ENCODE assay signal across 18 cellular contexts in the genomic region with DNA sequence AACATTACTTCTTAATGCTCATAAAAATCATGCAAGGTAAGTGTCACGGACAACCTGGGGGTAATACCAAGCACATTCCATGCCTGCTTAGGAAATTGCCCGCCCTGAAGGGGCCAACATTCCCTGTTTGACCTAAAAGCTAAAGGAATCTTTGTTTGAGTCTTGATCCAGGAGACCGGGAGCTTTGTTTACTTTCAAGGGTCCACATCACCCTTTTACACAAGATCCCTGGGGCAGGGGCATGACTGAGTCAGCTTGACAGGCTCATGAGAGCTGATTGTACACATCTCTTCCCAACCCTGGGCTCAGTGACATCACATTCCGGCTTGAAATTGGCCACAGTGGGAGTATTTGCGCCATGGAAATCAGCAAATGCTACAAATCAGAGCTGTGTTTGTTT.
"Had no signal": no experiment of that assay in that cellular context is flagged by ENCODE, and none has a peak within 500 bp of the region (broad histone marks: within the 10 kb centered on the region; RNA-seq: fewer than 3 reads in every experiment).

No MANE protein-coding gene starts in this region.

- H3K36me3 ChIP-seq: colonic mucosa, gastrocnemius medialis, heart right ventricle, ovary, tibial nerve had no signal

- H3K4me3 ChIP-seq: colonic mucosa, gastrocnemius medialis, heart right ventricle, ovary, smooth muscle cell, testis, tibial nerve had no signal

- H3K27ac ChIP-seq: colonic mucosa, gastrocnemius medialis, heart right ventricle, ovary, testis had no signal

- DNase-seq: caudate nucleus; colonic mucosa; effector CD8-positive, alpha-beta T cell; gastrocnemius medialis; heart right ventricle; hypothalamus; mammary epithelial cell; naive B cell; ovary; right cardiac atrium; stimulated activated CD4-positive, alpha-beta T cell treated with anti-CD3 and anti-CD28 coated beads, Interleukin-4, amount 100 ng/mL, for 24 hours; stimulated activated naive B cell treated with anti-CD40 and anti-IgM and Interleukin-4, amounts not matched to agents 10 μg/mL and 1 μg/mL and 100 μg/mL, for 72 hours; stimulated activated naive CD8-positive, alpha-beta T cell treated with anti-CD3 and anti-CD28 coated beads, Interleukin-15, amount 100 ng/mL, for 72 hours; testis had no signal

- H3K27me3 ChIP-seq: colonic mucosa, gastrocnemius medialis, ovary, testis, tibial nerve had no signal

- H3K4me1 ChIP-seq: colonic mucosa, gastrocnemius medialis, testis had no signal

- H3K9me3 ChIP-seq: colonic mucosa, gastrocnemius medialis, heart right ventricle, ovary, testis, tibial nerve had no signal

- H3K4me2 ChIP-seq: smooth muscle cell had no signal

- ATAC-seq: esophagus mucosa; gastrocnemius medialis; heart right ventricle; left lobe of liver; right cardiac atrium; stimulated activated naive B cell treated with anti-CD40 and anti-IgM and Interleukin-4, amounts not matched to agents 10 μg/mL and 1 μg/mL and 100 μg/mL, for 72 hours; stimulated activated naive CD8-positive, alpha-beta T cell treated with anti-CD3 and anti-CD28 coated beads, Interleukin-15, amount 100 ng/mL, for 72 hours had no signal
